9 cellular contexts compared by ENCODE assay signal in the genomic region with DNA sequence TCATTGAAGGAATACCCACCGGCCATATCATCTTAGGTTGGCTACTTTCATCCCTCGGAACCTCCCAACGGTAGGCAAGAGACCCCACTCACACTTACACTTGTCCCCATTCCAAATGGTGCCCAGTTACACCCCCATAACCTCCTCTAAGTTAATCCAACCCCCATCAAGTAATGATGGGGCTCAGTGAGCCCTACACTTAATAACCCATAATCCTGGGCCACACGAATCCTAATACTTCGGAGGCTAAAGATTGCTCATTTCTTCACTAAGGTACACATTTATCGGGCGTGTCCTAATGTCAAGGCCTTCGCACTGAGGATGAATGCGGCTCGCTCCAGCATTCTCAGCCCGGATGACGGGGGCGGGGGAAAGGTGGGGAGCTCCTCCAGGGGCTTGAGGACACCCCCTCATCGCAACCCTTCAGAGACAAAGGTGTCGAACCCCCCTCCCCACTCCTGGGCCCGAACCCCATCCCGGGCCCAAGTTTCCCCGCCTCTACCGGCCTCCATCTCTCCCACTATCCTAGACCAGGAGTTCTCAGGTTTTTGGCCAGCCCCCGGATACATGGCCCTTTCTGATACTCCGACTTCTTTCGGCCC. TPM values are rescaled to one million over a fixed set of nuclear protein-coding genes. Genes with fewer than 3 reads are reported as not detected.
DNase-seq lines count a peak whose midpoint lies in the region; TF ChIP-seq lines count a peak whose summit lies in the region.
"Had no signal": no experiment of that assay in that cellular context is flagged by ENCODE, and none has a peak within 500 bp of the region (broad histone marks: within the 10 kb centered on the region; RNA-seq: fewer than 3 reads in every experiment).

No MANE protein-coding gene starts in this region.

- TF ChIP-seq CTCF in tibial artery (IDR thresholded peaks at IDR 0.05) (no peak), chondrocyte (IDR thresholded peaks at IDR 0.05) (no peak)

- peaks cover 6% of the 10 kb centered on the region for H3K4me1 ChIP-seq in iPS-18a (ENCODE audit: control insufficient read depth, low read depth, low read length)
- H3K4me1 ChIP-seq in tibial artery, result peaks cover 0 to 23% (median 17%) of the 10 kb centered on the region in 4 donors

- H3K4me1 Mint-ChIP-seq in activated T-cell treated with anti-CD3 and anti-CD28 coated beads, Interleukin-2, amount 50 U/mL, for 24 hours (ENCODE audit: low read depth), result peaks cover 38% of the 10 kb centered on the region
- peaks cover 23% of the 10 kb centered on the region for H3K4me1 Mint-ChIP-seq in chondrocyte (ENCODE audit: low read depth)

- H3K36me3 ChIP-seq in iPS-18a (ENCODE audit: control insufficient read depth, low read depth, low read length) (peaks cover 45% of the 10 kb centered on the region), tibial artery (peaks cover 33 to 41% (median 38%) of the 10 kb centered on the region in 3 donors)

- H3K9me3 Mint-ChIP-seq in activated T-cell treated with anti-CD3 and anti-CD28 coated beads, Interleukin-2, amount 50 U/mL, for 24 hours, result no peaks in the 10 kb centered on the region
- H3K9me3 Mint-ChIP-seq in chondrocyte (ENCODE audit: low read depth), result no peaks in the 10 kb centered on the region
- H3K9me3 Mint-ChIP-seq: activated naive CD4-positive, alpha-beta T cell treated with anti-CD3 and anti-CD28 coated beads, Interleukin-2, amount 50 U/mL, for 24 hours had no signal

- no peaks in the 10 kb centered on the region for H3K36me3 Mint-ChIP-seq in activated T-cell treated with anti-CD3 and anti-CD28 coated beads, Interleukin-2, amount 50 U/mL, for 24 hours (ENCODE audit: low read depth)
- H3K36me3 Mint-ChIP-seq in chondrocyte (ENCODE audit: low read depth), result peaks cover 16% of the 10 kb centered on the region

- DNase-seq in activated T-cell treated with anti-CD3 and anti-CD28 coated beads for 4 hours, result peak; percentile 21
- no peak for DNase-seq in activated T-cell treated with anti-CD3 and anti-CD28 coated beads, Interleukin-2, amount 50 U/mL, for 24 hours
- DNase-seq in activated CD4-positive, alpha-beta T cell treated with anti-CD3 and anti-CD28 coated beads for 4 hours, result peak; percentile 35 to 42
- DNase-seq in tibial artery, result peak in 1 of 2 donors; percentile 75
- no peak for DNase-seq in chondrocyte (ENCODE audit: low spot score)
- no peak for DNase-seq in NCI-H526 treated with DMSO at 0.1 percent for 48 hours (lab: John Stamatoyannopoulos, UW)
- DNase-seq in hippocampal formation (lab: John Stamatoyannopoulos, UW), result no peak

- H3K9me3 ChIP-seq in iPS-18a (ENCODE audit: control insufficient read depth, low read depth, low read length), result no peaks in the 10 kb centered on the region
- no peaks in the 10 kb centered on the region for H3K9me3 ChIP-seq in tibial artery

- no peak overlapping the region for H3K4me3 Mint-ChIP-seq in activated T-cell treated with anti-CD3 and anti-CD28 coated beads, Interleukin-2, amount 50 U/mL, for 24 hours
- no peak overlapping the region for H3K4me3 Mint-ChIP-seq in chondrocyte (ENCODE audit: unreplicated experiment)
- H3K4me3 Mint-ChIP-seq: activated naive CD4-positive, alpha-beta T cell treated with anti-CD3 and anti-CD28 coated beads, Interleukin-2, amount 50 U/mL, for 24 hours had no signal

- intact Hi-C loops in tibial artery (cut with DNase I; ENCODE audit: low total_unique reads), result loop anchor here (5.0 to 10.0 kb wide), 3 partner anchors 103 to 314 kb away; a partner anchor contains a TSS

- no peaks in the 10 kb centered on the region for H3K27me3 Mint-ChIP-seq in activated T-cell treated with anti-CD3 and anti-CD28 coated beads, Interleukin-2, amount 50 U/mL, for 24 hours
- H3K27me3 Mint-ChIP-seq in chondrocyte (ENCODE audit: low read depth), result no peaks in the 10 kb centered on the region
- H3K27me3 Mint-ChIP-seq: activated naive CD4-positive, alpha-beta T cell treated with anti-CD3 and anti-CD28 coated beads, Interleukin-2, amount 50 U/mL, for 24 hours had no signal

- H3K4me3 ChIP-seq in iPS-18a (ENCODE audit: low read length) (peak overlapping the region; percentile 96), tibial artery (peak overlapping the region; percentile 73 to 78)

- H3K27ac ChIP-seq in iPS-18a (ENCODE audit: low read length), result peak overlapping the region; percentile 89
- peak overlapping the region; percentile 82 to 83 for H3K27ac ChIP-seq in tibial artery

- H3K9ac ChIP-seq in iPS-18a (ENCODE audit: low read length), result peak overlapping the region; percentile 98

- H3K27me3 ChIP-seq in iPS-18a (ENCODE audit: control insufficient read depth, insufficient read depth, low read length) (no peaks in the 10 kb centered on the region), tibial artery (no peaks in the 10 kb centered on the region)

- no peak overlapping the region for H3K27ac Mint-ChIP-seq in activated T-cell treated with anti-CD3 and anti-CD28 coated beads, Interleukin-2, amount 50 U/mL, for 24 hours
- no peak overlapping the region for H3K27ac Mint-ChIP-seq in chondrocyte (ENCODE audit: unreplicated experiment)
- H3K27ac Mint-ChIP-seq: activated naive CD4-positive, alpha-beta T cell treated with anti-CD3 and anti-CD28 coated beads, Interleukin-2, amount 50 U/mL, for 24 hours had no signal

RNA-seq across cellular contexts. Expression of a gene that starts 0.4 kb away (rescaled TPM):
- 120 to 164 TPM (median 122 TPM) in 3 replicates for total RNA-seq in chondrocyte

RNA-seq across cellular contexts. Expression of a gene that starts 8.1 kb away (rescaled TPM):
- 0.21 to 0.27 TPM in 2 of 3 replicates, not detected in the other for total RNA-seq in chondrocyte

RNA-seq across cellular contexts. Expression of a gene that starts 11.9 kb away (rescaled TPM):
- 31.1 to 41.8 TPM (median 35.9 TPM) in 3 replicates for total RNA-seq in chondrocyte

RNA-seq across cellular contexts. Expression of a gene that starts 36.5 kb away (rescaled TPM):
- 44.4 to 56.9 TPM (median 47.9 TPM) in 3 replicates for total RNA-seq in chondrocyte

RNA-seq across cellular contexts. Expression of a gene that starts 42.1 kb away (rescaled TPM):
- 1.2 to 1.5 TPM (median 1.3 TPM) in 3 replicates for total RNA-seq in chondrocyte

Comparison
In these comparisons a context has a peak if more than half of its experiments do, and no peak if none do; other contexts are left out.
1. DNase-seq: peak in activated T-cell treated with anti-CD3 and anti-CD28 coated beads for 4 hours (single experiment) and activated CD4-positive, alpha-beta T cell treated with anti-CD3 and anti-CD28 coated beads for 4 hours (2 of 2); none in activated T-cell treated with anti-CD3 and anti-CD28 coated beads, Interleukin-2, amount 50 U/mL, for 24 hours (single experiment), chondrocyte (single experiment), NCI-H526 treated with DMSO at 0.1 percent for 48 hours (single experiment) and hippocampal formation (0 of 2).